In genomic region chr4:127000090-127000489, GRCh38 we compare ENCODE assay signal across 21 cellular contexts.
"Had no signal": no experiment of that assay in that cellular context is flagged by ENCODE, and none has a peak within 500 bp of the region (broad histone marks: within the 10 kb centered on the region; RNA-seq: fewer than 3 reads in every experiment).

No MANE protein-coding gene starts in this region.

- H3K27ac ChIP-seq: Peyer's patch, RWPE1, SJSA1 had no signal

- H3K9me3 ChIP-seq: SJSA1 had no signal

- DNase-seq: activated CD4-positive, alpha-beta T cell treated with anti-CD3 and anti-CD28 coated beads for 4 hours; activated CD8-positive, alpha-beta memory T cell treated with anti-CD3 and anti-CD28 coated beads, Interleukin-2, amount 50 U/mL, for 48 hours; activated CD8-positive, alpha-beta T cell treated with anti-CD3 and anti-CD28 coated beads for 36 hours; activated naive CD4-positive, alpha-beta T cell treated with anti-CD3 and anti-CD28 coated beads, Interleukin-2, amount 50 U/mL, for 16 hours; activated naive CD8-positive, alpha-beta T cell treated with anti-CD3 and anti-CD28 coated beads, Interleukin-2, amount 10 ng/mL, durations not matched to agents 7 days and 5 days; activated T-cell treated with anti-CD3 and anti-CD28 coated beads, Interleukin-2, amount 50 U/mL, for 1 hour; aorta; NCI-H1048; NCI-H146; NCI-H187 treated with DMSO at 0.1 percent for 48 hours; NCI-H2081 treated with DMSO at 0.1 percent for 48 hours; NCI-H2171; NCI-H2227 treated with DMSO at 0.1 percent for 48 hours; NCI-H510A; NCI-H526 treated with DMSO at 0.1 percent for 48 hours; NCI-H82; Peyer's patch; SHP77 had no signal

- H3K4me1 ChIP-seq: Peyer's patch, SJSA1 had no signal

- H3K36me3 ChIP-seq: Peyer's patch, SJSA1 had no signal

- H3K4me3 ChIP-seq: Peyer's patch, SJSA1 had no signal

- H3K27me3 ChIP-seq: Peyer's patch, SJSA1 had no signal

- ATAC-seq: activated CD4-positive, CD25-positive, alpha-beta regulatory T cell treated with anti-CD3 and anti-CD28 coated beads, Interleukin-2, amount 50 U/mL, for 24 hours; activated CD8-positive, alpha-beta T cell treated with anti-CD3 and anti-CD28 coated beads for 36 hours had no signal
